Comparison of ENCODE assay signal across 17 cellular contexts in genomic region chr2:191870744-191871143, GRCh38. TPM values are rescaled to one million over a fixed set of nuclear protein-coding genes. Genes with fewer than 3 reads are reported as not detected.
DNase-seq lines count a peak whose midpoint lies in the region; ATAC-seq and TF ChIP-seq lines count a peak whose summit lies in the region.
"Had no signal": no experiment of that assay in that cellular context is flagged by ENCODE, and none has a peak within 500 bp of the region (broad histone marks: within the 10 kb centered on the region; RNA-seq: fewer than 3 reads in every experiment).

No MANE protein-coding gene starts in this region.

- no peaks in the 10 kb centered on the region for H3K36me3 ChIP-seq in BE2C
- H3K36me3 ChIP-seq: SJSA1 had no signal

- H3K9me3 Mint-ChIP-seq in H9, result no peaks in the 10 kb centered on the region
- H3K9me3 Mint-ChIP-seq: activated naive CD4-positive, alpha-beta T cell treated with anti-CD3 and anti-CD28 coated beads for 36 hours; CD4-positive, alpha-beta T cell; memory B cell had no signal

- H3K4me3 ChIP-seq in BE2C (ENCODE audit: low read depth, low read length), result no peak overlapping the region
- no peak overlapping the region for H3K4me3 ChIP-seq in fibroblast of mammary gland (ENCODE audit: control insufficient read depth, low read depth, low read length)
- H3K4me3 ChIP-seq: SJSA1 had no signal

- H3K79me1 ChIP-seq in H9 (ENCODE audit: insufficient read depth, low read depth, low read length, poor library complexity, severe bottlenecking), result no peaks in the 10 kb centered on the region

- H3K4ac ChIP-seq in H9 (ENCODE audit: low read depth, low read length), result no peak overlapping the region

- H3K4me1 ChIP-seq in BE2C (peaks cover 4% of the 10 kb centered on the region), H9 (ENCODE audit: insufficient read depth, low read length) (no peaks in the 10 kb centered on the region)

- H2BK120ac ChIP-seq in H9 (ENCODE audit: low read depth, low read length, poor library complexity, severe bottlenecking), result no peak overlapping the region

- no peak overlapping the region for H3K27ac Mint-ChIP-seq in H9
- H3K27ac Mint-ChIP-seq: activated CD8-positive, alpha-beta memory T cell treated with anti-CD3 and anti-CD28 coated beads, Interleukin-2, amount 10 ng/mL, durations not matched to agents 7 days and 5 days; activated naive CD4-positive, alpha-beta T cell treated with anti-CD3 and anti-CD28 coated beads for 36 hours; CD4-positive, alpha-beta T cell; memory B cell had no signal

- H3K9me3 ChIP-seq in BE2C, result no peaks in the 10 kb centered on the region
- H3K9me3 ChIP-seq in H9 (ENCODE audit: control insufficient read depth, low read depth, low read length), result no peaks in the 10 kb centered on the region
- H3K9me3 ChIP-seq: SJSA1 had no signal

- no peak overlapping the region for H2BK15ac ChIP-seq in H9 (ENCODE audit: low read depth, low read length)

- H2BK5ac ChIP-seq in H9 (ENCODE audit: insufficient read length, low read length), result no peak overlapping the region

- H3K27ac ChIP-seq in H9 (ENCODE audit: insufficient read length, low read depth, low read length) (no peak overlapping the region), VCaP (no peak overlapping the region)
- H3K27ac ChIP-seq: SJSA1 had no signal

- H3K18ac ChIP-seq in H9 (ENCODE audit: insufficient read length, low read depth, low read length), result no peak overlapping the region

- H3K4me1 Mint-ChIP-seq in H9, result peaks cover 21 to 27% of the 10 kb centered on the region in 2 experiments
- H3K4me1 Mint-ChIP-seq: activated CD8-positive, alpha-beta memory T cell treated with anti-CD3 and anti-CD28 coated beads, Interleukin-2, amount 10 ng/mL, durations not matched to agents 7 days and 5 days; memory B cell had no signal

- H4K20me1 ChIP-seq in H9 (ENCODE audit: control insufficient read depth, insufficient read depth, insufficient read length), result no peaks in the 10 kb centered on the region

- no peaks in the 10 kb centered on the region for H3K36me3 Mint-ChIP-seq in H9 (ENCODE audit: insufficient read depth in 1 of 3, low read depth in 3 of 3)
- H3K36me3 Mint-ChIP-seq: activated CD8-positive, alpha-beta memory T cell treated with anti-CD3 and anti-CD28 coated beads, Interleukin-2, amount 10 ng/mL, durations not matched to agents 7 days and 5 days; memory B cell had no signal

- DNase-seq in BE2C, result no peak
- DNase-seq in H9, result no peak
- no peak for DNase-seq in fibroblast of mammary gland (ENCODE audit: low read depth)
- DNase-seq in activated naive CD4-positive, alpha-beta T cell treated with anti-CD3 and anti-CD28 coated beads, Interleukin-2, amount 50 U/mL, for 16 hours, result no peak
- no peak for DNase-seq in anterior cingulate cortex (lab: John Stamatoyannopoulos, UW)
- no peak for DNase-seq in NCI-H524 treated with DMSO at 0.1 percent for 48 hours (lab: John Stamatoyannopoulos, UW)
- DNase-seq: activated CD8-positive, alpha-beta memory T cell treated with anti-CD3 and anti-CD28 coated beads, Interleukin-2, amount 10 ng/mL, durations not matched to agents 7 days and 5 days; activated naive CD4-positive, alpha-beta T cell treated with anti-CD3 and anti-CD28 coated beads for 36 hours; CD4-positive, alpha-beta T cell; GDM1; MV-4-11; nucleus accumbens; small intestine had no signal

- H2AK5ac ChIP-seq in H9 (ENCODE audit: insufficient read length, low read length), result no peak overlapping the region

- no peak for ATAC-seq in HG03571 (IDR thresholded peaks at IDR 0.05; ENCODE audit: unreplicated experiment)
- ATAC-seq: activated CD8-positive, alpha-beta memory T cell treated with anti-CD3 and anti-CD28 coated beads, Interleukin-2, amount 10 ng/mL, durations not matched to agents 7 days and 5 days had no signal

- H3K27me3 Mint-ChIP-seq in H9 (ENCODE audit: low read depth), result no peaks in the 10 kb centered on the region

- no peak overlapping the region for H3K56ac ChIP-seq in H9 (ENCODE audit: insufficient read length, low read depth, low read length)

- H4K5ac ChIP-seq in H9 (ENCODE audit: insufficient read length, low read depth, low read length), result no peak overlapping the region

- TF ChIP-seq CTCF in BE2C (IDR thresholded peaks at IDR 0.05; ENCODE audit: low read depth, low read length) (peak; percentile 50), H9 (conservative IDR thresholded peaks at IDR 0.05) (peak; percentile 63), VCaP (conservative IDR thresholded peaks at IDR 0.05) (0 out of 2 replicates have a peak, but pooled peaks have one; percentile 23), fibroblast of mammary gland (conservative IDR thresholded peaks at IDR 0.05; ENCODE audit: control insufficient read depth, insufficient read depth, low read depth, low read length) (peak; percentile 41)

- no peaks in the 10 kb centered on the region for H3K23me2 ChIP-seq in H9 (ENCODE audit: insufficient read length, low read depth, low read length, poor library complexity, severe bottlenecking)

- no peaks in the 10 kb centered on the region for H3K27me3 ChIP-seq in BE2C
- no peaks in the 10 kb centered on the region for H3K27me3 ChIP-seq in H9 (ENCODE audit: insufficient read depth, low read length)
- H3K27me3 ChIP-seq: SJSA1 had no signal

- H3K79me2 ChIP-seq in H9 (ENCODE audit: insufficient read depth, low read length), result no peaks in the 10 kb centered on the region

- H3K14ac ChIP-seq in H9 (ENCODE audit: insufficient read depth, low read length), result no peak overlapping the region

- no peak overlapping the region for H3K9ac ChIP-seq in H9 (ENCODE audit: extremely low read depth, insufficient read length, low read length)

- H3K23ac ChIP-seq in H9 (ENCODE audit: insufficient read length, low read depth, low read length), result no peak overlapping the region

- no peak overlapping the region for H4K8ac ChIP-seq in H9 (replicated peaks; ENCODE audit: insufficient read length, low read depth, low read length)

- H3T11ph ChIP-seq in H9 (ENCODE audit: low read length), result no peak overlapping the region

- no peak overlapping the region for H2BK20ac ChIP-seq in H9 (ENCODE audit: low read depth, low read length, poor library complexity, severe bottlenecking)

- H3K4me3 Mint-ChIP-seq in H9, result no peak overlapping the region
- H3K4me3 Mint-ChIP-seq: activated CD8-positive, alpha-beta memory T cell treated with anti-CD3 and anti-CD28 coated beads, Interleukin-2, amount 10 ng/mL, durations not matched to agents 7 days and 5 days; activated naive CD4-positive, alpha-beta T cell treated with anti-CD3 and anti-CD28 coated beads for 36 hours; CD4-positive, alpha-beta T cell; memory B cell had no signal

- H2BK12ac ChIP-seq in H9 (ENCODE audit: insufficient read length, low read depth, low read length), result no peak overlapping the region

- no peak overlapping the region for H2AFZ ChIP-seq in H9 (ENCODE audit: low read length)

- H4K91ac ChIP-seq in H9 (ENCODE audit: insufficient read length, low read depth, low read length), result no peak overlapping the region

- no peak overlapping the region for H3K4me2 ChIP-seq in H9 (ENCODE audit: insufficient read depth, insufficient read length, low read length)

RNA-seq across cellular contexts. Expression of gene CAVIN2, which starts 23.9 kb away (rescaled TPM):
- 0.31 TPM for polyA plus RNA-seq in BE2C (2012; ENCODE audit: insufficient read depth, insufficient read length, low read depth)
- total RNA-seq in H9 (2021), result not detected in 2 replicates
- total RNA-seq: activated CD8-positive, alpha-beta memory T cell treated with anti-CD3 and anti-CD28 coated beads, Interleukin-2, amount 10 ng/mL, durations not matched to agents 7 days and 5 days; activated naive CD4-positive, alpha-beta T cell treated with anti-CD3 and anti-CD28 coated beads for 36 hours had no signal
